ENCODE assay signal across 19 cellular contexts in the genomic region with DNA sequence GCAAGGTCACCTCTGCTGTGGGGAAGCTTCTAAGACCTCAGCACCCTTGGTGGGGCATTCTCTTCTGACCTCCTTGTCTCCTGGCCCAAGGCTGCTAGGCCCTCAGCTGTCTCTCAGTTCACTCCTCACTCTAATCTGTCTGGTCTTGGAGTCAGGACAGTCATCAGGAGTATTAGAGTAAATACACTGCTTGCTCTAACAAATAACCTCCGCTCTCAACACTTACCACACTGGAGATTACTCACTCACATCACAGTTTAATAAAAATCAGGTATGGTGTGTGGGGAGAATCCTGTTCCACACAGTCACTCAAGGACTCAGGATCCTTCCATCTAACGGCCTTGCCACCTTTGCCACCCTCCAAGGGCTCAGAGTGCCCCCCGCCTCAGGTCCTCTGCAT. TPM values are rescaled to one million over a fixed set of nuclear protein-coding genes. Genes with fewer than 3 reads are reported as not detected.
DNase-seq lines count a peak whose midpoint lies in the region; FAIRE-seq and TF ChIP-seq lines count a peak whose summit lies in the region.
"Had no signal": no experiment of that assay in that cellular context is flagged by ENCODE, and none has a peak within 500 bp of the region (broad histone marks: within the 10 kb centered on the region; RNA-seq: fewer than 3 reads in every experiment).

No MANE protein-coding gene starts in this region.

- no peaks in the 10 kb centered on the region for H3K27me3 ChIP-seq in bronchial epithelial cell (ENCODE audit: control insufficient read depth, insufficient read depth, low read length)
- H3K27me3 ChIP-seq in mesenchymal stem cell (ENCODE audit: control insufficient read depth in 1 of 2, insufficient read depth in 1 of 2, low read length in 2 of 2) = no peaks in the 10 kb centered on the region

- no peak overlapping the region for H3K23ac ChIP-seq in mesenchymal stem cell (ENCODE audit: low read length in 2 of 2)

- H3K9me3 ChIP-seq in mesenchymal stem cell (ENCODE audit: control insufficient read depth, low read length) = peaks cover 12% of the 10 kb centered on the region
- H3K9me3 ChIP-seq: Caco-2 had no signal

- H3K36me3 ChIP-seq in bronchial epithelial cell (ENCODE audit: control insufficient read depth, insufficient read depth, low read length) (no peaks in the 10 kb centered on the region), mesenchymal stem cell (ENCODE audit: control insufficient read depth in 1 of 2, insufficient read depth in 2 of 2, low read depth in 1 of 2, low read length in 2 of 2) (no peaks in the 10 kb centered on the region)
- H3K36me3 ChIP-seq: HAP-1 had no signal

- no peak overlapping the region for H4K91ac ChIP-seq in mesenchymal stem cell (ENCODE audit: low read length)

- DNase-seq in DMS53 (lab: John Stamatoyannopoulos, UW) (peak; percentile 68), DMS53 treated with DMSO at 0.1 percent for 48 hours (lab: John Stamatoyannopoulos, UW; ENCODE audit: unreplicated experiment) (no peak), bronchial epithelial cell (ENCODE audit: low read depth) (peak; percentile 75), mesenchymal stem cell (no peak), foreskin melanocyte (no peak), NCI-H2196 (lab: John Stamatoyannopoulos, UW; ENCODE audit: unreplicated experiment) (no peak), NCI-H345 (lab: John Stamatoyannopoulos, UW) (no peak)
- DNase-seq: AML-193; Caco-2; CD4-positive, alpha-beta T cell; DMS79 treated with DMSO at 0.1 percent for 48 hours; GF-D8 had no signal

- no peak overlapping the region for H3K9ac ChIP-seq in mesenchymal stem cell (ENCODE audit: low read length)

- no peak overlapping the region for H2BK12ac ChIP-seq in mesenchymal stem cell (ENCODE audit: low read length in 2 of 2)

- H3K4me3 ChIP-seq in bronchial epithelial cell (ENCODE audit: low read depth, low read length) (no peak overlapping the region), mesenchymal stem cell (ENCODE audit: insufficient read depth in 1 of 2, low read depth in 1 of 2, low read length in 2 of 2) (no peak overlapping the region)
- H3K4me3 ChIP-seq: A549, HAP-1 had no signal

- no peak overlapping the region for H3K14ac ChIP-seq in mesenchymal stem cell (ENCODE audit: low read length in 2 of 2)

- peak overlapping the region; percentile 38 for H4K8ac ChIP-seq in mesenchymal stem cell (ENCODE audit: low read length)

- FAIRE-seq in bronchial epithelial cell (lab: Jason Lieb, UNC) = no peak
- FAIRE-seq: A549, D721Med had no signal

- H2AK5ac ChIP-seq in mesenchymal stem cell (ENCODE audit: low read length, severe bottlenecking) = no peak overlapping the region

- H3K18ac ChIP-seq in mesenchymal stem cell (ENCODE audit: low read depth in 1 of 2, low read length in 2 of 2) = no peak overlapping the region

- WGBS in mesenchymal stem cell = 75% methylated on average over 2 of the region's 3 CpGs

- no peak overlapping the region for H2AFZ ChIP-seq in mesenchymal stem cell (ENCODE audit: low read depth, low read length)

- H2BK5ac ChIP-seq in mesenchymal stem cell (ENCODE audit: low read depth, low read length, poor library complexity, severe bottlenecking) = no peak overlapping the region

- no peak overlapping the region for H3K4ac ChIP-seq in mesenchymal stem cell (ENCODE audit: low read depth in 1 of 2, low read length in 2 of 2)

- no peak for TF ChIP-seq CTCF in bronchial epithelial cell (IDR thresholded peaks at IDR 0.05; ENCODE audit: insufficient read depth, low read length, severe bottlenecking)

- H2BK15ac ChIP-seq in mesenchymal stem cell (ENCODE audit: low read depth, poor library complexity, severe bottlenecking) = no peak overlapping the region

- H3K4me2 ChIP-seq in mesenchymal stem cell (ENCODE audit: low read length, poor library complexity, severe bottlenecking) = no peak overlapping the region
- H3K4me2 ChIP-seq: A549 had no signal

- no peak overlapping the region for H2BK120ac ChIP-seq in mesenchymal stem cell (ENCODE audit: low read depth, low read length)

- H3K27ac ChIP-seq in mesenchymal stem cell (ENCODE audit: low read length, poor library complexity, severe bottlenecking) = no peak overlapping the region
- H3K27ac ChIP-seq: 22Rv1, A549, C4-2B had no signal

- peaks cover 18% of the 10 kb centered on the region for H3K4me1 ChIP-seq in mesenchymal stem cell (ENCODE audit: control insufficient read depth, insufficient read depth, low read depth, low read length)
- H3K4me1 ChIP-seq: Caco-2, HAP-1 had no signal

- H3K79me1 ChIP-seq in mesenchymal stem cell (replicated peaks; ENCODE audit: low read length, poor library complexity, severe bottlenecking) = no peaks in the 10 kb centered on the region

RNA-seq across cellular contexts. Expression of a gene that starts 26.6 kb away (rescaled TPM):
- total RNA-seq in bronchial epithelial cell = 2.9 and 4.2 TPM in 2 replicates
- not detected for polyA plus RNA-seq in mesenchymal stem cell (2013, experiment 1 of 2)
- polyA plus RNA-seq in mesenchymal stem cell (2013, experiment 2 of 2) = not detected
- total RNA-seq: Caco-2; CD4-positive, alpha-beta T cell had no signal
- polyA plus RNA-seq: BJ had no signal

RNA-seq across cellular contexts. Expression of a gene that starts 44.9 kb away (rescaled TPM):
- total RNA-seq in bronchial epithelial cell = under 0.01 TPM in 1 of 2 replicates, not detected in the other
- not detected for polyA plus RNA-seq in mesenchymal stem cell (2013, experiment 1 of 2)
- polyA plus RNA-seq in mesenchymal stem cell (2013, experiment 2 of 2) = not detected
- total RNA-seq: Caco-2; CD4-positive, alpha-beta T cell; H4 had no signal
- polyA plus RNA-seq: A549, BJ had no signal

Comparison
In these comparisons a context has a peak if more than half of its experiments do, and no peak if none do; other contexts are left out.
1. DNase-seq: peak in DMS53 (single experiment) and bronchial epithelial cell (single experiment); none in DMS53 treated with DMSO at 0.1 percent for 48 hours (single experiment), mesenchymal stem cell (single experiment), foreskin melanocyte (single experiment), NCI-H2196 (single experiment) and NCI-H345 (single experiment).